In the genomic region with DNA sequence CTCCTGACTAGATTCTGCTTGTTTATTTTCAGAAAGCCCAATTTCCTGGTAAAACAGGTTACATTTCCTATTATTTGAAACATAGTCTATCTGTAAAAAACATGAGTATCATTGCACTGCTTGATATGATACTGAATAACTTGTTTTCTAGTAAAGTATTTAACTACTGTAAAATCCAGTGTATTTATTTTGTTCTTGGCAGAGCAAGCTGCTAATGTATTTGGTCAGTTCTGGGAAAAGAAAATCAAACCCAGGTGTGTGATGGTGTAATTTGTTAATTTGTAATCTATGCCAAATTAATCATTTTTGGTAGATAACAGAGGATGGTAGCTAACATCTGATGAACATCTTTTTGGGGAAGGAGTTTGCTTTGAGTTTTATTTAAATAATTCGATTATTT, we compare ENCODE assay signal across 1 cellular context.
TF ChIP-seq lines count a peak whose summit lies in the region.

No MANE protein-coding gene starts in this region.

TF ChIP-seq in GM12878, 131 proteins besides CTCF, POLR2A, EP300 and RAD21:
- TF ChIP-seq RAD51 (IDR thresholded peaks at IDR 0.05) (no peak), STAT1 (conservative IDR thresholded peaks at IDR 0.05) (no peak)
TF ChIP-seq in GM12878: peak in this region for 0.
